In the genomic region with DNA sequence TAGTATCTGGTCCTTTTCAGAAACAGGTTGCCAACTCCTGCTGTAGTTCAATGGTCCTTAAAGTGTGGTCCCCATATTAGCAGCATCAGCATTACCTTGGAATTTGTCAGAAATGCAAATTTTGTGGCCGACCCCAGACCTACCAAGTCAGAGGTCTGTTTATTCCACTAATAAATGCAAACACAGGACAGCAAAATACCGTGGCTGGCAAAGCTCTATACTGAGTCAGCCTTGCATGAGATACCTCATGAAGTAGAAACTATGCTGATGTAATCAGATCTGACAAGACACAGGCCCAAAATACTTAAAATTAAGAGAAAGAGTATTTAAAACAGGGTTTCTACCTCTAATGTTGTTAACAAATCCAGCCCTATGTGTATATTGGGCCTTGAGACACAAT, we compare ENCODE assay signal across 15 cellular contexts. TPM values are rescaled to one million over a fixed set of nuclear protein-coding genes. Genes with fewer than 3 reads are reported as not detected.
DNase-seq lines count a peak whose midpoint lies in the region; ATAC-seq, FAIRE-seq and TF ChIP-seq lines count a peak whose summit lies in the region.
"Had no signal": no experiment of that assay in that cellular context is flagged by ENCODE, and none has a peak within 500 bp of the region (broad histone marks: within the 10 kb centered on the region; RNA-seq: fewer than 3 reads in every experiment).

No MANE protein-coding gene starts in this region.

- TF ChIP-seq RAD21 in HCT116 (IDR thresholded peaks at IDR 0.05; ENCODE audit: low read depth): no peak

- H3K9me3 ChIP-seq in HCT116 (ENCODE audit: control insufficient read depth in 1 of 2, insufficient read depth in 1 of 2, low read depth in 1 of 2, low read length in 2 of 2) (no peaks in the 10 kb centered on the region), SK-N-MC (ENCODE audit: low read depth, low read length) (no peaks in the 10 kb centered on the region), tibial artery (no peaks in the 10 kb centered on the region), pancreas (no peaks in the 10 kb centered on the region)
- H3K9me3 ChIP-seq: heart left ventricle had no signal

- CTCF ChIA-PET in HCT116 (lab: Charles Lee): no interaction called here

- H3K36me3 ChIP-seq in HCT116 (ENCODE audit: control insufficient read depth in 1 of 2, insufficient read depth in 2 of 2, low read length in 2 of 2) (no peaks in the 10 kb centered on the region), SK-N-MC (ENCODE audit: insufficient read depth, low read length) (no peaks in the 10 kb centered on the region; the same call in 1 of the 2 replicates), tibial artery (no peaks in the 10 kb centered on the region), pancreas (no peaks in the 10 kb centered on the region)
- H3K36me3 ChIP-seq: heart left ventricle had no signal

- no peak for TF ChIP-seq POLR2A in HCT116 (IDR thresholded peaks at IDR 0.05; ENCODE audit: borderline replicate concordance, extremely low read depth, insufficient read depth, insufficient read length)

- H4K20me1 ChIP-seq in HCT116 (ENCODE audit: insufficient read depth): no peaks in the 10 kb centered on the region

- no peak overlapping the region for H3K4me3 ChIP-seq in HCT116 (replicated peaks in 1 of 2; ENCODE audit: low read depth in 1 of 2, low read length in 2 of 2)
- H3K4me3 ChIP-seq in SK-N-MC: peak overlapping the region; percentile 33
- no peak overlapping the region for H3K4me3 ChIP-seq in tibial artery
- H3K4me3 ChIP-seq in pancreas: no peak overlapping the region
- H3K4me3 ChIP-seq: heart left ventricle had no signal

- RAD21 ChIA-PET in HCT116 (lab: Charles Lee; ENCODE audit: low non-redundant PET in 1 of 2, low total read pairs in 2 of 2, uncharacterized antibody in 2 of 2, unreplicated experiment in 2 of 2): no interaction called here

- no peak for FAIRE-seq in pancreas (lab: Jason Lieb, UNC)
- FAIRE-seq: endometrium had no signal

- H2AFZ ChIP-seq in HCT116 (ENCODE audit: low read depth, low read length, poor library complexity, severe bottlenecking): no peak overlapping the region

- no peak overlapping the region for H3K27ac ChIP-seq in HCT116 (ENCODE audit: low read depth, low read length)
- peak overlapping the region; percentile 51; the same call in 1 of the 2 replicates for H3K27ac ChIP-seq in SK-N-MC
- no peak overlapping the region for H3K27ac ChIP-seq in tibial artery
- no peak overlapping the region for H3K27ac ChIP-seq in pancreas
- H3K27ac ChIP-seq: heart left ventricle had no signal

- intact Hi-C loops in HCT116 (cut with micrococcal nuclease) (no loop called here), tibial artery (cut with DNase I; ENCODE audit: low total_unique reads) (no loop called here), pancreas (cut with DNase I) (no loop called here), left ventricle myocardium superior (cut with micrococcal nuclease) (no loop called here)

- H3K9ac ChIP-seq in HCT116 (ENCODE audit: low read length) (no peak overlapping the region), SK-N-MC (ENCODE audit: insufficient read length) (peak overlapping the region; percentile 21)

- no peaks in the 10 kb centered on the region for H3K27me3 ChIP-seq in HCT116 (ENCODE audit: insufficient read depth, low read length)
- H3K27me3 ChIP-seq in tibial artery: no peaks in the 10 kb centered on the region
- no peaks in the 10 kb centered on the region for H3K27me3 ChIP-seq in pancreas

- H3K4me1 ChIP-seq in HCT116 (ENCODE audit: control insufficient read depth in 1 of 2, insufficient read depth in 2 of 2, low read length in 2 of 2): peaks cover 22 to 56% of the 10 kb centered on the region in 2 experiments
- peaks cover 0 to 19% (median 6%) of the 10 kb centered on the region in 4 donors for H3K4me1 ChIP-seq in tibial artery
- peaks cover 0 to 22% (median 20%) of the 10 kb centered on the region in 3 donors for H3K4me1 ChIP-seq in pancreas

- no TSS peak for BruUV-seq in HCT116 (replicated peaks; lab: Mats Ljungman, UMichigan)

- H3K9me2 ChIP-seq in HCT116 (ENCODE audit: insufficient read depth): no peaks in the 10 kb centered on the region

- no peak for TF ChIP-seq CTCF in HCT116 (IDR thresholded peaks at IDR 0.05 in 2 of 3, conservative IDR thresholded peaks at IDR 0.05 in 1 of 3; ENCODE audit: borderline replicate concordance in 1 of 3, insufficient read depth in 1 of 3, low read depth in 2 of 3, low read length in 2 of 3)
- TF ChIP-seq CTCF in tibial artery (IDR thresholded peaks at IDR 0.05): no peak
- TF ChIP-seq CTCF in pancreas (IDR thresholded peaks at IDR 0.05): no peak

- no peak for ATAC-seq in HCT116
- ATAC-seq in pancreas: no peak
- no peak for ATAC-seq in left ventricle myocardium superior
- ATAC-seq: heart left ventricle, left colon had no signal

- peak overlapping the region; percentile 8; the same call in 1 of the 2 replicates for H3K4me2 ChIP-seq in HCT116 (ENCODE audit: low read length)

- peaks cover 77% of the 10 kb centered on the region for H3K79me2 ChIP-seq in HCT116 (ENCODE audit: insufficient read depth, low read length)

- no peak for DNase-seq in HCT116 (ENCODE audit: low read depth, low spot score)
- DNase-seq in SK-N-MC (ENCODE audit: low read depth, low spot score): no peak
- DNase-seq in fibroblast of peridontal ligament (ENCODE audit: extremely low read depth): peak; percentile 33
- DNase-seq in renal cortical epithelial cell (ENCODE audit: low read depth): peak; percentile 75
- no peak for DNase-seq in tibial artery
- DNase-seq in pancreas: no peak
- no peak for DNase-seq in left ventricle myocardium superior
- DNase-seq: activated gamma-delta T cell treated with Interleukin-2 at 50 U/mL for 16 hours, C1 segment of cervical spinal cord, caudate nucleus, DMS79, heart left ventricle, left colon, NCI-H2107 had no signal

- 72 to 73% methylated on average over 2 of the region's 2 CpGs for WGBS in pancreas, 2 donors

- POLR2A ChIA-PET in HCT116 (lab: Charles Lee): no interaction called here

TF ChIP-seq in HCT116, 20 proteins besides CTCF, POLR2A, EP300 and RAD21 (continues in another document):
- TF ChIP-seq EGR1 (IDR thresholded peaks at IDR 0.05; ENCODE audit: low read depth) (no peak), SIN3A (IDR thresholded peaks at IDR 0.05; ENCODE audit: low read depth) (no peak), ELF1 (IDR thresholded peaks at IDR 0.05; ENCODE audit: borderline replicate concordance, low read depth) (no peak), FOSL1 (IDR thresholded peaks at IDR 0.05; ENCODE audit: low read depth) (no peak), CEBPB (IDR thresholded peaks at IDR 0.05; ENCODE audit: low read depth) (no peak), EZH2phosphoT487 (IDR thresholded peaks at IDR 0.05; ENCODE audit: borderline replicate concordance) (no peak), EZH2 (IDR thresholded peaks at IDR 0.05) (no peak), SP1 (IDR thresholded peaks at IDR 0.05; ENCODE audit: low read depth) (no peak), CBX3 (IDR thresholded peaks at IDR 0.05; ENCODE audit: low read depth) (no peak)
- TF ChIP-seq, protein P1, sequence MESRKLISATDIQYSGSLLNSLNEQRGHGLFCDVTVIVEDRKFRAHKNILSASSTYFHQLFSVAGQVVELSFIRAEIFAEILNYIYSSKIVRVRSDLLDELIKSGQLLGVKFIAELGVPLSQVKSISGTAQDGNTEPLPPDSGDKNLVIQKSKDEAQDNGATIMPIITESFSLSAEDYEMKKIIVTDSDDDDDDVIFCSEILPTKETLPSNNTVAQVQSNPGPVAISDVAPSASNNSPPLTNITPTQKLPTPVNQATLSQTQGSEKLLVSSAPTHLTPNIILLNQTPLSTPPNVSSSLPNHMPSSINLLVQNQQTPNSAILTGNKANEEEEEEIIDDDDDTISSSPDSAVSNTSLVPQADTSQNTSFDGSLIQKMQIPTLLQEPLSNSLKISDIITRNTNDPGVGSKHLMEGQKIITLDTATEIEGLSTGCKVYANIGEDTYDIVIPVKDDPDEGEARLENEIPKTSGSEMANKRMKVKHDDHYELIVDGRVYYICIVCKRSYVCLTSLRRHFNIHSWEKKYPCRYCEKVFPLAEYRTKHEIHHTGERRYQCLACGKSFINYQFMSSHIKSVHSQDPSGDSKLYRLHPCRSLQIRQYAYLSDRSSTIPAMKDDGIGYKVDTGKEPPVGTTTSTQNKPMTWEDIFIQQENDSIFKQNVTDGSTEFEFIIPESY (IDR thresholded peaks at IDR 0.05; ENCODE audit: extremely low read depth, insufficient replicate concordance, low read length): no peak
- TF ChIP-seq, protein P2, sequence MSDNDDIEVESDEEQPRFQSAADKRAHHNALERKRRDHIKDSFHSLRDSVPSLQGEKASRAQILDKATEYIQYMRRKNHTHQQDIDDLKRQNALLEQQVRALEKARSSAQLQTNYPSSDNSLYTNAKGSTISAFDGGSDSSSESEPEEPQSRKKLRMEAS (IDR thresholded peaks at IDR 0.05): no peak
- TF ChIP-seq, protein P3, sequence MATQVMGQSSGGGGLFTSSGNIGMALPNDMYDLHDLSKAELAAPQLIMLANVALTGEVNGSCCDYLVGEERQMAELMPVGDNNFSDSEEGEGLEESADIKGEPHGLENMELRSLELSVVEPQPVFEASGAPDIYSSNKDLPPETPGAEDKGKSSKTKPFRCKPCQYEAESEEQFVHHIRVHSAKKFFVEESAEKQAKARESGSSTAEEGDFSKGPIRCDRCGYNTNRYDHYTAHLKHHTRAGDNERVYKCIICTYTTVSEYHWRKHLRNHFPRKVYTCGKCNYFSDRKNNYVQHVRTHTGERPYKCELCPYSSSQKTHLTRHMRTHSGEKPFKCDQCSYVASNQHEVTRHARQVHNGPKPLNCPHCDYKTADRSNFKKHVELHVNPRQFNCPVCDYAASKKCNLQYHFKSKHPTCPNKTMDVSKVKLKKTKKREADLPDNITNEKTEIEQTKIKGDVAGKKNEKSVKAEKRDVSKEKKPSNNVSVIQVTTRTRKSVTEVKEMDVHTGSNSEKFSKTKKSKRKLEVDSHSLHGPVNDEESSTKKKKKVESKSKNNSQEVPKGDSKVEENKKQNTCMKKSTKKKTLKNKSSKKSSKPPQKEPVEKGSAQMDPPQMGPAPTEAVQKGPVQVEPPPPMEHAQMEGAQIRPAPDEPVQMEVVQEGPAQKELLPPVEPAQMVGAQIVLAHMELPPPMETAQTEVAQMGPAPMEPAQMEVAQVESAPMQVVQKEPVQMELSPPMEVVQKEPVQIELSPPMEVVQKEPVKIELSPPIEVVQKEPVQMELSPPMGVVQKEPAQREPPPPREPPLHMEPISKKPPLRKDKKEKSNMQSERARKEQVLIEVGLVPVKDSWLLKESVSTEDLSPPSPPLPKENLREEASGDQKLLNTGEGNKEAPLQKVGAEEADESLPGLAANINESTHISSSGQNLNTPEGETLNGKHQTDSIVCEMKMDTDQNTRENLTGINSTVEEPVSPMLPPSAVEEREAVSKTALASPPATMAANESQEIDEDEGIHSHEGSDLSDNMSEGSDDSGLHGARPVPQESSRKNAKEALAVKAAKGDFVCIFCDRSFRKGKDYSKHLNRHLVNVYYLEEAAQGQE (IDR thresholded peaks at IDR 0.05; ENCODE audit: low read depth): no peak

RNA-seq across cellular contexts. Expression of a gene that starts 3.0 kb away (rescaled TPM):
- total RNA-seq in HCT116 (2021; ENCODE audit: unreplicated experiment): 69.8 TPM
- polyA plus RNA-seq in HCT116 (2012): 59.2 and 68.3 TPM in 2 replicates
- total RNA-seq in renal cortical epithelial cell: 81.1 and 177 TPM in 2 replicates
- total RNA-seq in pancreas: 10 to 100 TPM; 20.2 to 76.7 (median 41.8) TPM
- polyA plus RNA-seq in pancreas: 10 to 100 TPM; 25.9 to 28.0 TPM
- total RNA-seq in left ventricle myocardium superior: 4.7 TPM

Comparison
In these comparisons a context has a peak if more than half of its experiments do, and no peak if none do; other contexts are left out.
1. DNase-seq: peak in fibroblast of peridontal ligament (single experiment) and renal cortical epithelial cell (single experiment); none in HCT116 (single experiment), SK-N-MC (single experiment), tibial artery (0 of 2), pancreas (0 of 6) and left ventricle myocardium superior (single experiment).